8 cellular contexts compared by ENCODE assay signal in the genomic region with DNA sequence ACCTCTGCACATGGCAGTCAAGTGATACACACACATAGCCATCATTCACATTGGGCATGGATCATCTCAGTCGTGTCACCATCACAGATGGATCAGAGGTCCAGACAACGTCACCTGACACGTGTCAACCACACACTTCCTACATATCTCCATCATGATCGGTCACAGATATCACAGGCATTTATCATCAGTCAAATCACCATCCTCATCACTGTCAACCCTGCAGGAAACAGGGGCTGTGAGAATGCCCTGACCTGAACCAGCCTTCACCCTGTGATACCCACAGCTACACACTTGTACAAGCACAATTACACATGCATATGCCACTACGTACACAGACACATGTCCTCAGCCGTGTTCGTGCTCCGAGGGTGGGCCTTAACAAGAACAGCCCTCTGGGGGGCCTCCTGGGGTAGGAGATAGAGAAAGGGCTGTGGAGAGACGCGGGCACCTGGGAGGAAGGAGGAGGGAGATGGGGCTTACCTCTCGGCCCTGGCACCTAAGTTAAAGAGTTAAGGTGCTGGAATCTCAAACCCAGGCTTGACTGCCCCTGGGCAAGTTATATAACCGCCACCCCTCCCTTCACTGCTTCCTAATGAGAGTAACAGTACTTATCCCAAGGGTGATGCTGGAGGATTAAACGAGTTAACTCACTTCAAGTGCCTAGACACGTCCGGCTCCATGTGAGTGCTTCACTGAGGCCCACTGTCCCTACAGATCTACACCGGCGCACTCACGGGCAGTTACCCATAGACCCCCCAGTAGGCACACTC. TPM values are rescaled to one million over a fixed set of nuclear protein-coding genes. Genes with fewer than 3 reads are reported as not detected.
DNase-seq lines count a peak whose midpoint lies in the region; ATAC-seq and TF ChIP-seq lines count a peak whose summit lies in the region.

No MANE protein-coding gene starts in this region.

- ATAC-seq in thoracic aorta (ENCODE audit: insufficient number of reproducible peaks, low FRiP score, low read depth), result no peak

- DNase-seq in NB4 (ENCODE audit: low read depth) (no peak), astrocyte of the cerebellum (ENCODE audit: low read depth) (no peak), kidney glomerular epithelial cell (lab: John Stamatoyannopoulos, UW) (peak; percentile 26), thoracic aorta (ENCODE audit: low spot score) (no peak), NCI-H2227 (lab: John Stamatoyannopoulos, UW; ENCODE audit: unreplicated experiment) (no peak), COLO829 (ENCODE audit: low spot score) (no peak), DMS 273 treated with DMSO at 0.1 percent for 48 hours (lab: John Stamatoyannopoulos, UW) (no peak)

- H3K36me3 ChIP-seq in thoracic aorta, result peaks cover 11% of the 10 kb centered on the region

- H3K4me3 ChIP-seq in NB4 (ENCODE audit: low read depth, low read length) (peak overlapping the region; percentile 64), astrocyte of the cerebellum (ENCODE audit: low read depth, low read length) (peak overlapping the region; percentile 84), thoracic aorta (peak overlapping the region; percentile 84)

- no peaks in the 10 kb centered on the region for H3K9me3 ChIP-seq in thoracic aorta

- TF ChIP-seq CTCF in GM12873 (IDR thresholded peaks at IDR 0.05; ENCODE audit: insufficient read depth, low read depth, low read length, missing control alignments) (peak; percentile 23), NB4 (IDR thresholded peaks at IDR 0.05; ENCODE audit: low read depth, low read length) (no peak), astrocyte of the cerebellum (IDR thresholded peaks at IDR 0.05; ENCODE audit: low read depth, low read length, missing control alignments) (no peak), thoracic aorta (IDR thresholded peaks at IDR 0.05) (no peak)

- no peaks in the 10 kb centered on the region for H3K27me3 ChIP-seq in thoracic aorta (replicated peaks; ENCODE audit: insufficient read depth)

- no peak for TF ChIP-seq POLR2A in NB4 (IDR thresholded peaks at IDR 0.05; ENCODE audit: extremely low read depth, insufficient read length)

- H3K27ac ChIP-seq in thoracic aorta, result peak overlapping the region; percentile 94 to 96

- H3K4me1 ChIP-seq in thoracic aorta (ENCODE audit: control insufficient read depth in 1 of 2, low read depth in 2 of 2), result peaks cover 26 to 52% of the 10 kb centered on the region in 2 donors

- in situ Hi-C loops in astrocyte of the cerebellum (cut with HindIII; ENCODE audit: low sequenced_read_pairs), result no loop called here

RNA-seq across cellular contexts. Expression of gene SLC12A4, which starts 1.1 kb away (rescaled TPM):
- 100 to 1,000 TPM; 163 to 168 TPM for total RNA-seq in thoracic aorta

RNA-seq across cellular contexts. Expression of gene DPEP3, which starts 12.9 kb away (rescaled TPM):
- total RNA-seq in thoracic aorta, result not detected

RNA-seq across cellular contexts. Expression of gene LCAT, which starts 23.4 kb away (rescaled TPM):
- total RNA-seq in thoracic aorta, result 10 to 100 TPM; 28.1 to 46.6 TPM

RNA-seq across cellular contexts. Expression of gene PSMB10, which starts 30.7 kb away (rescaled TPM):
- 10 to 100 TPM; 19.8 to 52.7 TPM for total RNA-seq in thoracic aorta

RNA-seq across cellular contexts. Expression of gene DPEP2, which starts 31.9 kb away (rescaled TPM):
- total RNA-seq in thoracic aorta, result 1 to 10 TPM in 1 of 2 donors, under 1 TPM in 1; 0.81 to 6.1 TPM
